Comparison of ENCODE assay signal across 22 cellular contexts in the genomic region with DNA sequence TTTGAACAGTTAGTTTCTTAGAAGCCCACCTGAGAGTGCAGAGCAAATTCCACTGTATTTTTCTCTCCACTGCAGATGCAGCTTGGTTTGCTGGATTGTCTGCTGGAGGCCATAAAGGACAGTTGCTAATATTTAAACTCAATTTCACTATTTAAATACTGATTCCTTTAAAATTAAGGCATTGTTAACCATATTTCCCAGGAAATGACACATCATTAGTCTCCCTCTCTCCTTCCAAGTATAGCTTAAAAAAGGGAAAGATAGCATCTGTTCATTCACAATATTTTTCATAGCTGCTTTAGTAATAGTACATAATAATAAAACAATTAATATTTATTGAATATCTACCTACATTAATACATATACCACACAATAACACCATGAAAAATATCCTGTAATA.
"Had no signal": no experiment of that assay in that cellular context is flagged by ENCODE, and none has a peak within 500 bp of the region (broad histone marks: within the 10 kb centered on the region; RNA-seq: fewer than 3 reads in every experiment).

No MANE protein-coding gene starts in this region.

- H3K36me3 Mint-ChIP-seq: activated naive CD8-positive, alpha-beta T cell treated with anti-CD3 and anti-CD28 coated beads for 36 hours; natural killer cell treated with Interleukin-12 subunit alpha and Interleukin-12 subunit beta and Interleukin-15 and Interleukin-18, amount 100 ng/mL, for 72 hours had no signal

- H3K27ac Mint-ChIP-seq: activated CD8-positive, alpha-beta T cell treated with anti-CD3 and anti-CD28 coated beads for 36 hours; activated naive CD8-positive, alpha-beta T cell treated with anti-CD3 and anti-CD28 coated beads for 36 hours; activated T-helper 17 cell treated with anti-CD3 and anti-CD28 coated beads, Interleukin-2, amount 50 U/mL, for 72 hours; mesothelial cell of epicardium; natural killer cell treated with Interleukin-12 subunit alpha and Interleukin-12 subunit beta and Interleukin-15 and Interleukin-18, amount 100 ng/mL, for 72 hours; T-helper 2 cell treated with Interferon-gamma antibody and Interleukin-4, amounts not matched to agents 5 μg/mL and 100 μg/mL, for 36 hours had no signal

- H3K27me3 ChIP-seq: dorsolateral prefrontal cortex, gastrocnemius medialis, tibial nerve had no signal

- H3K4me3 ChIP-seq: dorsolateral prefrontal cortex, gastrocnemius medialis, lung, tibial nerve had no signal

- ATAC-seq: activated CD8-positive, alpha-beta T cell treated with anti-CD3 and anti-CD28 coated beads for 36 hours; activated T-helper 17 cell treated with anti-CD3 and anti-CD28 coated beads, Interleukin-2, amount 50 U/mL, for 72 hours; gastrocnemius medialis; left lobe of liver; natural killer cell treated with Interleukin-12 subunit alpha and Interleukin-12 subunit beta and Interleukin-15 and Interleukin-18, amount 100 ng/mL, for 72 hours had no signal

- H3K4me1 ChIP-seq: gastrocnemius medialis, tibial nerve had no signal

- FAIRE-seq: kidney, urothelium cell line had no signal

- H3K9me3 Mint-ChIP-seq: activated CD8-positive, alpha-beta T cell treated with anti-CD3 and anti-CD28 coated beads for 36 hours; activated naive CD8-positive, alpha-beta T cell treated with anti-CD3 and anti-CD28 coated beads for 36 hours; T-helper 2 cell treated with Interferon-gamma antibody and Interleukin-4, amounts not matched to agents 5 μg/mL and 100 μg/mL, for 36 hours had no signal

- DNase-seq: activated CD4-positive, alpha-beta T cell treated with anti-CD3 and anti-CD28 coated beads for 48 hours; activated CD8-positive, alpha-beta T cell treated with anti-CD3 and anti-CD28 coated beads for 36 hours; activated naive CD4-positive, alpha-beta T cell; activated naive CD8-positive, alpha-beta T cell treated with anti-CD3 and anti-CD28 coated beads for 36 hours; activated T-cell treated with anti-CD3 and anti-CD28 coated beads, Interleukin-2, amount 50 U/mL, for 1 hour; amygdala; caudate nucleus; dorsolateral prefrontal cortex; gastrocnemius medialis; head of caudate nucleus; kidney; stimulated activated CD8-positive, alpha-beta memory T cell treated with anti-CD3 and anti-CD28 coated beads, Interleukin-4, amount 100 ng/mL, for 48 hours; stimulated activated naive CD4-positive, alpha-beta T cell treated with Interleukin-2 at 50 U/mL for 16 hours had no signal

- H3K27me3 Mint-ChIP-seq: activated CD8-positive, alpha-beta T cell treated with anti-CD3 and anti-CD28 coated beads for 36 hours; activated naive CD8-positive, alpha-beta T cell treated with anti-CD3 and anti-CD28 coated beads for 36 hours; activated T-helper 17 cell treated with anti-CD3 and anti-CD28 coated beads, Interleukin-2, amount 50 U/mL, for 72 hours; natural killer cell treated with Interleukin-12 subunit alpha and Interleukin-12 subunit beta and Interleukin-15 and Interleukin-18, amount 100 ng/mL, for 72 hours had no signal

- H3K36me3 ChIP-seq: gastrocnemius medialis, tibial nerve had no signal

- H3K4me1 Mint-ChIP-seq: activated naive CD8-positive, alpha-beta T cell treated with anti-CD3 and anti-CD28 coated beads for 36 hours; activated T-helper 17 cell treated with anti-CD3 and anti-CD28 coated beads, Interleukin-2, amount 50 U/mL, for 72 hours had no signal

- H3K27ac ChIP-seq: dorsolateral prefrontal cortex, epithelial cell of prostate, gastrocnemius medialis, tibial nerve had no signal

- H3K9me3 ChIP-seq: gastrocnemius medialis, tibial nerve had no signal

- H3K4me3 Mint-ChIP-seq: activated CD8-positive, alpha-beta T cell treated with anti-CD3 and anti-CD28 coated beads for 36 hours; activated naive CD8-positive, alpha-beta T cell treated with anti-CD3 and anti-CD28 coated beads for 36 hours; activated T-helper 17 cell treated with anti-CD3 and anti-CD28 coated beads, Interleukin-2, amount 50 U/mL, for 72 hours; mesothelial cell of epicardium; natural killer cell treated with Interleukin-12 subunit alpha and Interleukin-12 subunit beta and Interleukin-15 and Interleukin-18, amount 100 ng/mL, for 72 hours; T-helper 2 cell treated with Interferon-gamma antibody and Interleukin-4, amounts not matched to agents 5 μg/mL and 100 μg/mL, for 36 hours had no signal
